In the genomic region with DNA sequence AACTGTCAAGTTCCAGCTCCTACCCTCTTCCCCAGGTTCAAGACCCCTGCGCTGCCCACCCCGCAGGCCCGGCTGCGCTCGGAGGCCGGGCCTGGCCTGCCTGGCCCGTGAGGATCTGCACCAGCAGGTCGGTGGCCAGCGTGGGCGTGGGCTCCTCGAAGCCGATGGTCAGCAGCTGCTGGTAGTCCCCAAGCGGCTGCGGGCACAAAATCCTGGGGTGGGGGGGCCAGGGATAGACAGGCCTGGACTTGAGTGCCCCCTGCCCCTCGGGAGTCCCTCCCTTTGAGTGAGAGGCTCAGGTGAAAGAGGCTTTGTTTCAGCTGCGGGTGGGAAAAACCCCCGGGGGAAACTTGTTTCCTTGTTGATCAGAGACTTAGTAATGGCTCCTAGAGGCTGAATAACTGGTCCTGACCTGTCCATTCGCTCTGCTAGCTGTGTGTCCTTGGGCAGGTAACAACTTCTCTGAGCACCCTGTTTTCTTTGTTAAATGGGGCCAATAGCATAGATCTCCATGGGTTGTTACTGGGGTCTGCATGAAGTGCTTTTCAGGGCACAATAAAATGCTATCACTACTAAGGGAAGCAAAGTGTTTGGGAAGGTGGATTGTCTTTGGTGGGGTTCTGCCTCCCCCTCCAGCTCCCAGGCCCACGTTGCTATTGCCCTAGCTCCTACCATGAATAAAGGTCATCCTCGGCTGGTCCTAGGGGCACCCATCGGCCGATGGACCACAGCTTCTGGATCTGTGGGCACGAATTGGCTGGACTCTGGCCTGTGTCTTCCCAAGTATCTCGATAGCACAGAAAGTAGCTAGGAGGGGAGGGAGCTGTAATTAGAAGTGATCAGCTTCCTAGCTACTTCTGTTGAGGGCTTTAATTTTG, we compare ENCODE assay signal across 8 cellular contexts. TPM values are rescaled to one million over a fixed set of nuclear protein-coding genes. Genes with fewer than 3 reads are reported as not detected.
A peak's percentile ranks its signal among the peaks of the same experiment; 100 is the strongest.
DNase-seq lines count a peak whose midpoint lies in the region; ATAC-seq and TF ChIP-seq lines count a peak whose summit lies in the region.

No MANE protein-coding gene starts in this region.

- no peak overlapping the region for H2BK5ac ChIP-seq in mesenchymal stem cell (ENCODE audit: low read depth, low read length, poor library complexity, severe bottlenecking)

- H2AK5ac ChIP-seq in mesenchymal stem cell (ENCODE audit: low read length, severe bottlenecking) = peak overlapping the region; percentile 23

- peak overlapping the region; percentile 70 to 82 for H3K18ac ChIP-seq in mesenchymal stem cell (ENCODE audit: low read depth in 1 of 2, low read length in 2 of 2)

- no peak overlapping the region for H2BK12ac ChIP-seq in mesenchymal stem cell (ENCODE audit: low read length in 2 of 2)

- peak overlapping the region; percentile 87 for H3K4me2 ChIP-seq in BLaER1
- peak overlapping the region; percentile 87 for H3K4me2 ChIP-seq in OCI-LY3 (ENCODE audit: low read length)
- peak overlapping the region; percentile 78 for H3K4me2 ChIP-seq in mesenchymal stem cell (ENCODE audit: low read length, poor library complexity, severe bottlenecking)

- no peaks in the 10 kb centered on the region for H3K9me3 ChIP-seq in BLaER1
- H3K9me3 ChIP-seq in OCI-LY3 (ENCODE audit: insufficient read depth, low read length) = no peaks in the 10 kb centered on the region
- no peaks in the 10 kb centered on the region for H3K9me3 ChIP-seq in mesenchymal stem cell (ENCODE audit: control insufficient read depth, low read length)
- no peaks in the 10 kb centered on the region for H3K9me3 ChIP-seq in tibial artery

- peaks cover 18% of the 10 kb centered on the region for H3K36me3 ChIP-seq in BLaER1
- H3K36me3 ChIP-seq in OCI-LY3 (replicated peaks; ENCODE audit: low read depth, low read length) = peaks cover 3% of the 10 kb centered on the region
- H3K36me3 ChIP-seq in mesenchymal stem cell (ENCODE audit: control insufficient read depth in 1 of 2, insufficient read depth in 2 of 2, low read depth in 1 of 2, low read length in 2 of 2) = peaks cover 0 to 9% of the 10 kb centered on the region in 2 experiments
- H3K36me3 ChIP-seq in tibial artery = no peaks in the 10 kb centered on the region

- peak overlapping the region; percentile 66; the same call in 1 of the 2 replicates for H2AFZ ChIP-seq in OCI-LY3 (ENCODE audit: low read depth, low read length)
- H2AFZ ChIP-seq in mesenchymal stem cell (ENCODE audit: low read depth, low read length) = peak overlapping the region; percentile 30

- H3K27me3 ChIP-seq in BLaER1 (no peaks in the 10 kb centered on the region), OCI-LY3 (ENCODE audit: low read depth, low read length) (no peaks in the 10 kb centered on the region), mesenchymal stem cell (ENCODE audit: control insufficient read depth in 1 of 2, insufficient read depth in 1 of 2, low read length in 2 of 2) (no peaks in the 10 kb centered on the region), tibial artery (no peaks in the 10 kb centered on the region)

- peaks cover 8% of the 10 kb centered on the region for H3K79me1 ChIP-seq in mesenchymal stem cell (replicated peaks; ENCODE audit: low read length, poor library complexity, severe bottlenecking)

- TF ChIP-seq CTCF in OCI-LY3 (IDR thresholded peaks at IDR 0.05; ENCODE audit: low read depth, low read length) (no peak), tibial artery (IDR thresholded peaks at IDR 0.05) (no peak)

- H4K8ac ChIP-seq in mesenchymal stem cell (ENCODE audit: low read length) = peak overlapping the region; percentile 81

- no peak overlapping the region for H3K14ac ChIP-seq in mesenchymal stem cell (ENCODE audit: low read length in 2 of 2)

- no peak overlapping the region for H2BK15ac ChIP-seq in mesenchymal stem cell (ENCODE audit: low read depth, poor library complexity, severe bottlenecking)

- peak; percentile 10 for ATAC-seq in GM21528 (IDR thresholded peaks at IDR 0.05; ENCODE audit: low FRiP score, unreplicated experiment)

- H3K27ac ChIP-seq in BLaER1 (peak overlapping the region; percentile 61; the same call in 1 of the 2 replicates), OCI-LY3 (ENCODE audit: low read length) (peak overlapping the region; percentile 20), caudate nucleus (ENCODE audit: low read depth, low read length) (peak overlapping the region; percentile 92), mesenchymal stem cell (ENCODE audit: low read length, poor library complexity, severe bottlenecking) (peak overlapping the region; percentile 25), tibial artery (peak overlapping the region; percentile 93 to 94)

- H3K4me1 ChIP-seq in BLaER1 (peaks cover 39% of the 10 kb centered on the region), OCI-LY3 (ENCODE audit: low read length) (peaks cover 14% of the 10 kb centered on the region), mesenchymal stem cell (ENCODE audit: control insufficient read depth, insufficient read depth, low read depth, low read length) (peaks cover 5% of the 10 kb centered on the region), tibial artery (peaks cover 0 to 27% (median 20%) of the 10 kb centered on the region in 4 donors)

- no peaks in the 10 kb centered on the region for H3K79me2 ChIP-seq in OCI-LY3 (ENCODE audit: low read length)

- H3K9ac ChIP-seq in BLaER1 (peak overlapping the region; percentile 76), OCI-LY3 (ENCODE audit: low read length) (peak overlapping the region; percentile 76), mesenchymal stem cell (ENCODE audit: low read length) (peak overlapping the region; percentile 93)

- H2BK120ac ChIP-seq in mesenchymal stem cell (ENCODE audit: low read depth, low read length) = no peak overlapping the region

- H4K91ac ChIP-seq in mesenchymal stem cell (ENCODE audit: low read length) = peak overlapping the region; percentile 44

- H3K4me3 ChIP-seq in BLaER1 (peak overlapping the region; percentile 79), OCI-LY3 (ENCODE audit: low read length) (peak overlapping the region; percentile 82), mesenchymal stem cell (ENCODE audit: insufficient read depth in 1 of 2, low read depth in 1 of 2, low read length in 2 of 2) (peak overlapping the region; percentile 73 to 83), tibial artery (peak overlapping the region; percentile 66 to 86)

- DNase-seq in caudate nucleus (lab: John Stamatoyannopoulos, UW) (peak in 7 of 61 donors; percentile 37 to 69 (median 59)), mesenchymal stem cell (no peak), tibial artery (peak in 1 of 2 donors; percentile 48), RPMI8226 (no peak)
- no peak for DNase-seq in NK-92 treated with Interleukin-12 subunit alpha and Interleukin-12 subunit beta, amount 100 ng/mL, for 24 hours (lab: John Stamatoyannopoulos, UW)

- H3K4ac ChIP-seq in mesenchymal stem cell (ENCODE audit: low read depth in 1 of 2, low read length in 2 of 2) = peak overlapping the region; percentile 25 to 69

- no peak overlapping the region for H3K23ac ChIP-seq in mesenchymal stem cell (ENCODE audit: low read length in 2 of 2)

- intact Hi-C loops in tibial artery (cut with DNase I; ENCODE audit: low total_unique reads) = loop anchor here (5.0 kb wide), 2 partner anchors 35 to 75 kb away; partner anchors contain the start of genes PRKACA and RFX1

- H4K20me1 ChIP-seq in BLaER1 = no peaks in the 10 kb centered on the region
- no peaks in the 10 kb centered on the region for H4K20me1 ChIP-seq in OCI-LY3 (ENCODE audit: insufficient read depth, low read length)

- 39% methylated on average over 24 of the region's 24 CpGs for WGBS in mesenchymal stem cell

RNA-seq across cellular contexts. Expression of gene C19orf67, which starts 3.5 kb away (rescaled TPM):
- not detected for polyA plus RNA-seq in mesenchymal stem cell (2013, experiment 1 of 2)
- not detected for polyA plus RNA-seq in mesenchymal stem cell (2013, experiment 2 of 2)

RNA-seq across cellular contexts. Expression of gene SAMD1, which starts 8.5 kb away (rescaled TPM):
- polyA plus RNA-seq in mesenchymal stem cell (2013, experiment 1 of 2) = 27.9 TPM
- 26.5 TPM for polyA plus RNA-seq in mesenchymal stem cell (2013, experiment 2 of 2)

RNA-seq across cellular contexts. Expression of gene MISP3, which starts 9.4 kb away (rescaled TPM):
- polyA plus RNA-seq in mesenchymal stem cell (2013, experiment 1 of 2) = 0.68 TPM
- polyA plus RNA-seq in mesenchymal stem cell (2013, experiment 2 of 2) = 0.47 TPM

RNA-seq across cellular contexts. Expression of gene PALM3, which starts 20.2 kb away (rescaled TPM):
- 0.43 TPM for polyA plus RNA-seq in mesenchymal stem cell (2013, experiment 1 of 2)
- polyA plus RNA-seq in mesenchymal stem cell (2013, experiment 2 of 2) = 0.51 TPM

RNA-seq across cellular contexts. Expression of gene PRKACA, which starts 35.5 kb away (rescaled TPM):
- polyA plus RNA-seq in mesenchymal stem cell (2013, experiment 1 of 2) = 96.5 TPM
- polyA plus RNA-seq in mesenchymal stem cell (2013, experiment 2 of 2) = 94.5 TPM

Comparison
In these comparisons a context has a peak if more than half of its experiments do, and no peak if none do; other contexts are left out.
1. H3K27ac ChIP-seq: peak in every context shown above with its lines; median percentile 94 in tibial artery; 92 in caudate nucleus; 61 in BLaER1; 25 in mesenchymal stem cell; 20 in OCI-LY3.